ENCODE assay signal across 8 cellular contexts in genomic region chr3:120908030-120908802, GRCh38. TPM values are rescaled to one million over a fixed set of nuclear protein-coding genes. Genes with fewer than 3 reads are reported as not detected.
DNase-seq lines count a peak whose midpoint lies in the region; ATAC-seq, FAIRE-seq and TF ChIP-seq lines count a peak whose summit lies in the region.

STXBP5L (plus strand) TSS chr3:120908205; CDS start chr3:120909579, 1,374 bp downstream.

- DNase-seq in CD4-positive, alpha-beta memory T cell, result peak in 4 of 5 donors; percentile 3 to 19 (median 12)
- DNase-seq in GM19239 (ENCODE audit: insufficient read length, low spot score) (peak; percentile 47), NCI-H526 treated with DMSO at 0.1 percent for 48 hours (lab: John Stamatoyannopoulos, UW) (peak; percentile 92), head of caudate nucleus (peak in 39 of 42 donors; percentile 74 to 97 (median 90)), ovary (peak; percentile 93 to 97 (median 96)), urothelium cell line (ENCODE audit: low spot score) (peak; percentile 93)

- CTCF ChIA-PET in CD4-positive, alpha-beta memory T cell (lab: Charles Lee; ENCODE audit: partially characterized antibody), result no interaction called here

- POLR2A ChIA-PET in CD4-positive, alpha-beta memory T cell (lab: Charles Lee; ENCODE audit: partially characterized antibody), result no interaction called here

- WGBS in ovary, 3 donors, result 1% methylated on average over 64 to 83 of the region's 83 CpGs

- no peak within 1 kb of the TSS for H3K4me3 ChIP-seq in CD4-positive, alpha-beta memory T cell (ENCODE audit: low read length in 2 of 2)
- peak within 1 kb of the TSS; percentile 62 for H3K4me3 ChIP-seq in ovary

- H3K36me3 ChIP-seq in CD4-positive, alpha-beta memory T cell (ENCODE audit: insufficient read depth, low read length), result no peaks in the 10 kb centered on the region
- no peaks in the 10 kb centered on the region for H3K36me3 ChIP-seq in ovary

- peak; percentile 70 for TF ChIP-seq POLR2A in ovary (IDR thresholded peaks at IDR 0.05)

- no peak within 1 kb of the TSS for H3K27ac ChIP-seq in CD4-positive, alpha-beta memory T cell (ENCODE audit: low read depth, low read length)
- H3K27ac ChIP-seq in ovary, result peak within 1 kb of the TSS; percentile 6 to 71

- H3K4me1 ChIP-seq in CD4-positive, alpha-beta memory T cell (ENCODE audit: insufficient read depth, low read length), result peaks cover 17% of the 10 kb centered on the region
- H3K4me1 ChIP-seq in ovary (ENCODE audit: insufficient read depth), result no peaks in the 10 kb centered on the region

- FAIRE-seq in GM19239 (lab: Jason Lieb, UNC) (no peak), urothelium cell line (lab: Jason Lieb, UNC) (peak; percentile 93)

- peak within 1 kb of the TSS; percentile 78 to 88 (median 82) for H3K4me3 Mint-ChIP-seq in CD4-positive, alpha-beta memory T cell
- peak within 1 kb of the TSS; percentile 87 for H3K4me3 Mint-ChIP-seq in activated naive CD4-positive, alpha-beta T cell treated with anti-CD3 and anti-CD28 coated beads, Interleukin-2, amount 50 U/mL, for 24 hours

- ATAC-seq in HG03280 (IDR thresholded peaks at IDR 0.05; ENCODE audit: unreplicated experiment), result peak; percentile 97

- no peaks in the 10 kb centered on the region for H3K9me3 ChIP-seq in CD4-positive, alpha-beta memory T cell (ENCODE audit: control insufficient read depth in 1 of 2, low read length in 2 of 2)
- no peaks in the 10 kb centered on the region for H3K9me3 ChIP-seq in ovary

- H3K36me3 Mint-ChIP-seq in CD4-positive, alpha-beta memory T cell, result no peaks in the 10 kb centered on the region
- peaks cover 2% of the 10 kb centered on the region for H3K36me3 Mint-ChIP-seq in activated naive CD4-positive, alpha-beta T cell treated with anti-CD3 and anti-CD28 coated beads, Interleukin-2, amount 50 U/mL, for 24 hours

- TF ChIP-seq EP300 in ovary (IDR thresholded peaks at IDR 0.05), result no peak

- H3K27me3 Mint-ChIP-seq in CD4-positive, alpha-beta memory T cell, result peaks cover 43 to 48% of the 10 kb centered on the region in 2 donors
- peaks cover 53% of the 10 kb centered on the region for H3K27me3 Mint-ChIP-seq in activated naive CD4-positive, alpha-beta T cell treated with anti-CD3 and anti-CD28 coated beads, Interleukin-2, amount 50 U/mL, for 24 hours

- peaks cover 9 to 22% (median 16%) of the 10 kb centered on the region in 4 donors for H3K4me1 Mint-ChIP-seq in CD4-positive, alpha-beta memory T cell
- H3K4me1 Mint-ChIP-seq in activated naive CD4-positive, alpha-beta T cell treated with anti-CD3 and anti-CD28 coated beads, Interleukin-2, amount 50 U/mL, for 24 hours, result peaks cover 20% of the 10 kb centered on the region

- intact Hi-C loops in CD4-positive, alpha-beta memory T cell (cut with micrococcal nuclease), result no loop called here
- intact Hi-C loops in head of caudate nucleus (cut with DNase I), result no loop called here
- intact Hi-C loops in ovary (cut with DNase I), result no loop called here

- H3K27ac Mint-ChIP-seq in CD4-positive, alpha-beta memory T cell, result peak within 1 kb of the TSS in 1 of 7 donors; percentile 79
- H3K27ac Mint-ChIP-seq in activated naive CD4-positive, alpha-beta T cell treated with anti-CD3 and anti-CD28 coated beads, Interleukin-2, amount 50 U/mL, for 24 hours, result no peak within 1 kb of the TSS

- no peak for TF ChIP-seq CTCF in ovary (IDR thresholded peaks at IDR 0.05)

- H3K27me3 ChIP-seq in CD4-positive, alpha-beta memory T cell (ENCODE audit: insufficient read depth, low read length), result peaks cover 24% of the 10 kb centered on the region
- H3K27me3 ChIP-seq in ovary, result no peaks in the 10 kb centered on the region

- H3K9me3 Mint-ChIP-seq in CD4-positive, alpha-beta memory T cell, result peaks cover 0 to 21% (median 10%) of the 10 kb centered on the region in 8 donors
- H3K9me3 Mint-ChIP-seq in activated naive CD4-positive, alpha-beta T cell treated with anti-CD3 and anti-CD28 coated beads, Interleukin-2, amount 50 U/mL, for 24 hours, result peaks cover 9% of the 10 kb centered on the region

RNA-seq across cellular contexts. Expression of gene STXBP5L, which starts in this region (rescaled TPM):
- not detected for total RNA-seq in CD4-positive, alpha-beta memory T cell
- not detected for polyA plus RNA-seq in CD4-positive, alpha-beta memory T cell
- 10 to 100 TPM in 6 of 7 donors, 1 to 10 TPM in 1; 7.6 to 50.2 (median 25.0) TPM for total RNA-seq in ovary
- 1 to 10 TPM; 2.5 to 2.8 TPM for polyA plus RNA-seq in ovary

Comparison
In these comparisons a context has a peak if more than half of its experiments do, and no peak if none do; other contexts are left out.
1. RNA of gene STXBP5L (total RNA-seq): 7.6 to 50.2 TPM in ovary; not detected in CD4-positive, alpha-beta memory T cell; every median in the first group is over 4 times any median in the second.
2. Peak in DNase-seq in CD4-positive, alpha-beta memory T cell; RNA of the gene not detected or under 1 TPM.
3. DNase-seq: peak in every context shown above with its lines; median percentile 96 in ovary; 93 in urothelium cell line; 92 in NCI-H526 treated with DMSO at 0.1 percent for 48 hours; 90 in head of caudate nucleus; 47 in GM19239; 12 in CD4-positive, alpha-beta memory T cell.